1 cellular context compared by ENCODE assay signal in the genomic region with DNA sequence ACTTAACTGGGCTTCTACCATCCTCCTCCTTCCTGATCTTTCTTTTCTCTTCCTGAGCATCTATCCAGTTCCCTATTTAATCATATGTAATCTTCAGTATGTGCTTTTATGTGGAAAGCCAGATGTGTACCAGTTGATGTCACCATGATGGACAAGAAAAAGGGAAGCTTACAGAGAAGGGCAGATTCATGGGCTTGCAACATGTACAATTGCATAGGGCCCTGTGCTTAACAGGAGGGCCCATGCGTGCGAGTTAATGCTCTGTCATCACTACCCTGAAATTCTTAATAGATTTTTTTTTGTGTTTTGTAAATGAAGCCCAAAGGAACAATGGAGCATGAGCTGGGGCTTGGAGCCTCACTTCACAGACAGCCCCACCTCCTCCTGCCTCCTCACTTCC.
TF ChIP-seq lines count a peak whose summit lies in the region.

No MANE protein-coding gene starts in this region.

TF ChIP-seq in GM23338, 12 proteins besides CTCF, POLR2A, EP300 and RAD21 (continued from another document):
- TF ChIP-seq, protein P1, sequence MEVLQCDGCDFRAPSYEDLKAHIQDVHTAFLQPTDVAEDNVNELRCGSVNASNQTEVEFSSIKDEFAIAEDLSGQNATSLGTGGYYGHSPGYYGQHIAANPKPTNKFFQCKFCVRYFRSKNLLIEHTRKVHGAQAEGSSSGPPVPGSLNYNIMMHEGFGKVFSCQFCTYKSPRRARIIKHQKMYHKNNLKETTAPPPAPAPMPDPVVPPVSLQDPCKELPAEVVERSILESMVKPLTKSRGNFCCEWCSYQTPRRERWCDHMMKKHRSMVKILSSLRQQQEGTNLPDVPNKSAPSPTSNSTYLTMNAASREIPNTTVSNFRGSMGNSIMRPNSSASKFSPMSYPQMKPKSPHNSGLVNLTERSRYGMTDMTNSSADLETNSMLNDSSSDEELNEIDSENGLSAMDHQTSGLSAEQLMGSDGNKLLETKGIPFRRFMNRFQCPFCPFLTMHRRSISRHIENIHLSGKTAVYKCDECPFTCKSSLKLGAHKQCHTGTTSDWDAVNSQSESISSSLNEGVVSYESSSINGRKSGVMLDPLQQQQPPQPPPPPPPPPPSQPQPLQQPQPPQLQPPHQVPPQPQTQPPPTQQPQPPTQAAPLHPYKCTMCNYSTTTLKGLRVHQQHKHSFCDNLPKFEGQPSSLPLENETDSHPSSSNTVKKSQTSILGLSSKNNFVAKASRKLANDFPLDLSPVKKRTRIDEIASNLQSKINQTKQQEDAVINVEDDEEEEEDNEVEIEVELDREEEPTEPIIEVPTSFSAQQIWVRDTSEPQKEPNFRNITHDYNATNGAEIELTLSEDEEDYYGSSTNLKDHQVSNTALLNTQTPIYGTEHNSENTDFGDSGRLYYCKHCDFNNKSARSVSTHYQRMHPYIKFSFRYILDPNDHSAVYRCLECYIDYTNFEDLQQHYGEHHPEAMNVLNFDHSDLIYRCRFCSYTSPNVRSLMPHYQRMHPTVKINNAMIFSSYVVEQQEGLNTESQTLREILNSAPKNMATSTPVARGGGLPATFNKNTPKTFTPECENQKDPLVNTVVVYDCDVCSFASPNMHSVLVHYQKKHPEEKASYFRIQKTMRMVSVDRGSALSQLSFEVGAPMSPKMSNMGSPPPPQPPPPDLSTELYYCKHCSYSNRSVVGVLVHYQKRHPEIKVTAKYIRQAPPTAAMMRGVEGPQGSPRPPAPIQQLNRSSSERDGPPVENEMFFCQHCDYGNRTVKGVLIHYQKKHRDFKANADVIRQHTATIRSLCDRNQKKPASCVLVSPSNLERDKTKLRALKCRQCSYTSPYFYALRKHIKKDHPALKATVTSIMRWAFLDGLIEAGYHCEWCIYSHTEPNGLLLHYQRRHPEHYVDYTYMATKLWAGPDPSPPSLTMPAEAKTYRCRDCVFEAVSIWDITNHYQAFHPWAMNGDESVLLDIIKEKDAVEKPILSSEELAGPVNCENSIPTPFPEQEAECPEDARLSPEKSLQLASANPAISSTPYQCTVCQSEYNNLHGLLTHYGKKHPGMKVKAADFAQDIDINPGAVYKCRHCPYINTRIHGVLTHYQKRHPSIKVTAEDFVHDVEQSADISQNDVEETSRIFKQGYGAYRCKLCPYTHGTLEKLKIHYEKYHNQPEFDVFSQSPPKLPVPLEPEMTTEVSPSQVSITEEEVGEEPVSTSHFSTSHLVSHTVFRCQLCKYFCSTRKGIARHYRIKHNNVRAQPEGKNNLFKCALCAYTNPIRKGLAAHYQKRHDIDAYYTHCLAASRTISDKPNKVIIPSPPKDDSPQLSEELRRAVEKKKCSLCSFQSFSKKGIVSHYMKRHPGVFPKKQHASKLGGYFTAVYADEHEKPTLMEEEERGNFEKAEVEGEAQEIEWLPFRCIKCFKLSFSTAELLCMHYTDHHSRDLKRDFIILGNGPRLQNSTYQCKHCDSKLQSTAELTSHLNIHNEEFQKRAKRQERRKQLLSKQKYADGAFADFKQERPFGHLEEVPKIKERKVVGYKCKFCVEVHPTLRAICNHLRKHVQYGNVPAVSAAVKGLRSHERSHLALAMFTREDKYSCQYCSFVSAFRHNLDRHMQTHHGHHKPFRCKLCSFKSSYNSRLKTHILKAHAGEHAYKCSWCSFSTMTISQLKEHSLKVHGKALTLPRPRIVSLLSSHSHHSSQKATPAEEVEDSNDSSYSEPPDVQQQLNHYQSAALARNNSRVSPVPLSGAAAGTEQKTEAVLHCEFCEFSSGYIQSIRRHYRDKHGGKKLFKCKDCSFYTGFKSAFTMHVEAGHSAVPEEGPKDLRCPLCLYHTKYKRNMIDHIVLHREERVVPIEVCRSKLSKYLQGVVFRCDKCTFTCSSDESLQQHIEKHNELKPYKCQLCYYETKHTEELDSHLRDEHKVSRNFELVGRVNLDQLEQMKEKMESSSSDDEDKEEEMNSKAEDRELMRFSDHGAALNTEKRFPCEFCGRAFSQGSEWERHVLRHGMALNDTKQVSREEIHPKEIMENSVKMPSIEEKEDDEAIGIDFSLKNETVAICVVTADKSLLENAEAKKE (CRISPR knock-in tag; IDR thresholded peaks at IDR 0.05): no peak
- TF ChIP-seq STAT1 (IDR thresholded peaks at IDR 0.05; ENCODE audit: unreplicated experiment): no peak
